30 cellular contexts compared by ENCODE assay signal in genomic region chr12:12336511-12336910, GRCh38.
"Had no signal": no experiment of that assay in that cellular context is flagged by ENCODE, and none has a peak within 500 bp of the region (broad histone marks: within the 10 kb centered on the region; RNA-seq: fewer than 3 reads in every experiment).

No MANE protein-coding gene starts in this region.

- H3K4me3 ChIP-seq: ascending aorta, MG63, Peyer's patch, SJSA1 had no signal

- H3K27ac ChIP-seq: Peyer's patch, SJSA1 had no signal

- H3K9me2 ChIP-seq: SK-N-SH had no signal

- H3K9ac ChIP-seq: SK-N-SH had no signal

- H3K4me2 ChIP-seq: SK-N-SH had no signal

- ATAC-seq: activated CD8-positive, alpha-beta T cell treated with anti-CD3 and anti-CD28 coated beads for 36 hours had no signal

- FAIRE-seq: bronchial epithelial cell, TTC549 had no signal

- H3K9me3 ChIP-seq: ascending aorta, MG63, Peyer's patch, SJSA1, SK-N-SH had no signal

- H3K36me3 ChIP-seq: MG63, SJSA1 had no signal

- DNase-seq: activated CD4-positive, alpha-beta T cell treated with anti-CD3 and anti-CD28 coated beads, Interleukin-2, amount 10 ng/mL, durations not matched to agents 24 days and 14 days; activated CD4-positive, alpha-beta T cell treated with anti-CD3 and anti-CD28 coated beads, Interleukin-2, amount 50 U/mL, for 4 hours; activated CD8-positive, alpha-beta T cell treated with anti-CD3 and anti-CD28 coated beads for 36 hours; activated effector memory CD4-positive, alpha-beta T cell treated with anti-CD3 and anti-CD28 coated beads, Interleukin-2, amount 50 U/mL, for 16 hours; activated naive CD4-positive, alpha-beta T cell; activated naive CD4-positive, alpha-beta T cell treated with anti-CD3 and anti-CD28 coated beads, Interleukin-2, amount 50 U/mL, for 16 hours; activated naive CD8-positive, alpha-beta T cell treated with anti-CD3 and anti-CD28 coated beads for 36 hours; activated T-cell treated with anti-CD3 and anti-CD28 coated beads, Interleukin-2, amount 50 U/mL, for 1 hour; activated T-cell treated with anti-CD3 and anti-CD28 coated beads, Interleukin-2, amount 50 U/mL, for 72 hours; amniotic stem cell; caudate nucleus; Kasumi-1; MG63; NCI-H1048; NCI-H1105 treated with DMSO at 0.1 percent for 48 hours; NCI-H1436; NCI-H1694; NCI-H1930; NCI-H2081 treated with DMSO at 0.1 percent for 48 hours; NCI-H446 treated with DMSO at 0.1 percent for 48 hours; NCI-H524; NCI-H69; RPMI8226; SHP77 treated with DMSO at 0.1 percent for 48 hours; SK-N-SH had no signal

- H3K27me3 ChIP-seq: ascending aorta, MG63, Peyer's patch, SJSA1 had no signal
